ENCODE assay signal across 20 cellular contexts in the genomic region with DNA sequence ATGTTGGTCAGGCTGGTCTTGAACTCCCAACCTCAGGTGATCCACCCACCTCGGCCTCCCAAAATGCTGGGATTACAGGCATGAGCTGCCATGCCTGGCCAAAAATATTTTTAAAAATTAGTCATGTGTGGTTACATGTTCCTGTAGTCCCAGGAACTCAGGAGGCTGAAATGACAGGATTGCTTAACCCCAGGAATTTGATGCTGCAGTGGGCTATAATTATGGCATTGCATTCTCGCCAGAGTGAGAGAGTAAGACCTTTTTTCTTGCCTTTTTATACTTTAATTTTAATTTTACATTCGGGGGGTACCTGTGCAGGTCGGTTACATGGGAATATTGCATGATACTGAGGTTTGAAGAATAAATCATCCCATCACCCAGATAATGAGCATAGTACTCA.
"Had no signal": no experiment of that assay in that cellular context is flagged by ENCODE, and none has a peak within 500 bp of the region (broad histone marks: within the 10 kb centered on the region; RNA-seq: fewer than 3 reads in every experiment).

No MANE protein-coding gene starts in this region.

- H3K79me2 ChIP-seq: parathyroid adenoma had no signal

- H3K4me3 ChIP-seq: dorsolateral prefrontal cortex, lung, prostate gland, right lobe of liver, spleen, thoracic aorta, transverse colon had no signal

- H3K27me3 ChIP-seq: dorsolateral prefrontal cortex, right lobe of liver, transverse colon had no signal

- H3K36me3 ChIP-seq: prostate gland, right lobe of liver, spleen, thoracic aorta, transverse colon had no signal

- H2AFZ ChIP-seq: parathyroid adenoma had no signal

- H3K27ac ChIP-seq: dorsolateral prefrontal cortex, parathyroid adenoma, prostate gland, right lobe of liver, spleen, thoracic aorta, transverse colon had no signal

- H3K4me1 ChIP-seq: parathyroid adenoma, prostate gland, right lobe of liver, spleen, transverse colon had no signal

- DNase-seq: cortex of kidney; dorsolateral prefrontal cortex; effector memory CD4-positive, alpha-beta T cell; glutamatergic neuron; left cardiac atrium; left ventricle myocardium superior; mesendoderm; naive B cell; retina; right lobe of liver; spleen; stimulated activated CD4-positive, alpha-beta T cell treated with anti-CD3 and anti-CD28 coated beads, Interleukin-15, amount 100 ng/mL, for 24 hours; stimulated activated CD4-positive, alpha-beta T cell treated with anti-CD3 and anti-CD28 coated beads, Interleukin-1b, Interleukin-23, amount 100 ng/mL, for 48 hours; stimulated activated CD4-positive, alpha-beta T cell treated with anti-CD3 and anti-CD28 coated beads, Interleukin-4, amount 100 ng/mL, for 24 hours; stimulated activated naive CD8-positive, alpha-beta T cell treated with anti-CD3 and anti-CD28 coated beads, Interleukin-15, amount 100 ng/mL, for 72 hours; transverse colon had no signal

- H3K9ac ChIP-seq: parathyroid adenoma had no signal

- H3K9me3 ChIP-seq: prostate gland, right lobe of liver, thoracic aorta, transverse colon had no signal
